20 cellular contexts compared by ENCODE assay signal in the genomic region with DNA sequence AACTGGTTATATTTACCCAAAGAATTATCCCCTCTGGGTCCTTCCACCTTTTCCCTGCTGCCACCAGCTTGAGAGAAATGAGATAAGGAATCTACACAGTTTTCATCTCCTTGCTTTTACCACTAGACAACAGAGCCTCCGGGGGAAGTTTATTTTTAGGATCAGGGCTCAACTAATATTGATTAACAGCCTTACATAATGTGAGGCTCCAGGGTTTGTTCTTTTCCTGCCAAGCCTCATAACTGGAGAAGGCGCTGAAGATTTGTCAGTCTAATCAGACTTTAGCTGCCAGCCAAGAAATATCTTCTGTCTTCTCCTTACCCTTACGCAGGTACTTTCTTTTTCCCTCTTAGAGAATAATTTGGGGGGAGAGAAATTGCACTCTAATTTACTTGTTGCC.
DNase-seq lines count a peak whose midpoint lies in the region; ATAC-seq and TF ChIP-seq lines count a peak whose summit lies in the region.
"Had no signal": no experiment of that assay in that cellular context is flagged by ENCODE, and none has a peak within 500 bp of the region (broad histone marks: within the 10 kb centered on the region; RNA-seq: fewer than 3 reads in every experiment).

No MANE protein-coding gene starts in this region.

- H3K79me2 ChIP-seq in hepatocyte (no peaks in the 10 kb centered on the region), PC-9 (ENCODE audit: low read depth) (no peaks in the 10 kb centered on the region)

- H3K4me3 ChIP-seq in Caco-2 (ENCODE audit: low read depth, low read length) (no peak overlapping the region), hepatocyte (no peak overlapping the region), skeletal muscle tissue (ENCODE audit: low read length in 3 of 3) (no peak overlapping the region), PC-9 (no peak overlapping the region)
- H3K4me3 ChIP-seq: BLaER1, GM12878 had no signal

- H3K27me3 ChIP-seq in Caco-2 (replicated peaks; ENCODE audit: control insufficient read depth, insufficient read depth, low read length) (no peaks in the 10 kb centered on the region), hepatocyte (no peaks in the 10 kb centered on the region), skeletal muscle tissue (ENCODE audit: control insufficient read depth in 3 of 3, insufficient read depth in 3 of 3, low read length in 3 of 3) (no peaks in the 10 kb centered on the region), PC-9 (ENCODE audit: insufficient read depth, low read depth) (peaks cover 18% of the 10 kb centered on the region; the same call in 1 of the 2 replicates)
- H3K27me3 ChIP-seq: BLaER1 had no signal

- peak overlapping the region; percentile 88 for H3K27ac Mint-ChIP-seq in Caco-2 (ENCODE audit: unreplicated experiment)
- H3K27ac Mint-ChIP-seq: B cell; CD4-positive, CD25-positive, alpha-beta regulatory T cell; CD8-positive, alpha-beta T cell had no signal

- POLR2A ChIA-PET in Caco-2 (lab: Charles Lee) (no interaction called here), PC-9 (lab: Charles Lee; ENCODE audit: unreplicated experiment) (no interaction called here)

- H3K4me1 ChIP-seq in Caco-2 (peaks cover 56% of the 10 kb centered on the region), hepatocyte (ENCODE audit: insufficient read depth) (peaks cover 21% of the 10 kb centered on the region), skeletal muscle tissue (ENCODE audit: control insufficient read depth in 3 of 3, insufficient read depth in 3 of 3, low read length in 3 of 3) (peaks cover 0 to 6% (median 0%) of the 10 kb centered on the region in 3 donors), PC-9 (replicated peaks; ENCODE audit: insufficient read depth) (no peaks in the 10 kb centered on the region)
- H3K4me1 ChIP-seq: BLaER1 had no signal

- H3K9me3 Mint-ChIP-seq in Caco-2 (ENCODE audit: unreplicated experiment) = peaks cover 8% of the 10 kb centered on the region
- H3K9me3 Mint-ChIP-seq: CD8-positive, alpha-beta T cell had no signal

- no peaks in the 10 kb centered on the region for H3K36me3 ChIP-seq in Caco-2 (ENCODE audit: control insufficient read depth, insufficient read depth, low read length)
- H3K36me3 ChIP-seq in hepatocyte (replicated peaks; ENCODE audit: insufficient read depth, low read depth) = no peaks in the 10 kb centered on the region
- no peaks in the 10 kb centered on the region for H3K36me3 ChIP-seq in skeletal muscle tissue (ENCODE audit: control insufficient read depth in 3 of 3, insufficient read depth in 3 of 3, low read length in 3 of 3)
- no peaks in the 10 kb centered on the region for H3K36me3 ChIP-seq in PC-9 (ENCODE audit: low read depth)
- H3K36me3 ChIP-seq: BLaER1 had no signal

- TF ChIP-seq CTCF in Caco-2 (IDR thresholded peaks at IDR 0.05; ENCODE audit: insufficient read depth in 1 of 2, low read depth in 1 of 2, low read length in 1 of 2, severe bottlenecking in 1 of 2, unreplicated experiment in 1 of 2) (no peak), hepatocyte (IDR thresholded peaks at IDR 0.05; ENCODE audit: poor library complexity) (no peak), PC-9 (conservative IDR thresholded peaks at IDR 0.05) (no peak)

- H3K27ac ChIP-seq in hepatocyte (peak overlapping the region; percentile 65), skeletal muscle tissue (ENCODE audit: low read depth, low read length) (peak overlapping the region; percentile 8), PC-9 (no peak overlapping the region)
- H3K27ac ChIP-seq: 22Rv1, BLaER1, C4-2B had no signal

- DNase-seq in Caco-2 (peak; percentile 24 to 42), NCI-H446 treated with DMSO at 0.1 percent for 48 hours (lab: John Stamatoyannopoulos, UW) (peak; percentile 57), hepatocyte (ENCODE audit: low spot score) (no peak), PC-9 (no peak)
- DNase-seq: CD4-positive, CD25-positive, alpha-beta regulatory T cell; CD8-positive, alpha-beta T cell; DMS 273 treated with DMSO at 0.1 percent for 48 hours; DMS79; EL; GDM1; GOT3; HCEC 1CT had no signal

- no peak for ATAC-seq in GM18498 (IDR thresholded peaks at IDR 0.05; ENCODE audit: unreplicated experiment)
- no peak for ATAC-seq in activated CD4-positive, CD25-positive, alpha-beta regulatory T cell treated with anti-CD3 and anti-CD28 coated beads, Interleukin-2, amount 50 U/mL, for 24 hours
- ATAC-seq: CD8-positive, alpha-beta T cell; GM12878 had no signal

- H3K27me3 Mint-ChIP-seq in Caco-2 (ENCODE audit: insufficient read depth, unreplicated experiment) = no peaks in the 10 kb centered on the region
- H3K27me3 Mint-ChIP-seq: B cell; CD4-positive, CD25-positive, alpha-beta regulatory T cell had no signal

- H3F3A ChIP-seq in PC-9 (ENCODE audit: insufficient read depth, low read depth) = no peaks in the 10 kb centered on the region

- H3K9me3 ChIP-seq in Caco-2 (no peaks in the 10 kb centered on the region), hepatocyte (ENCODE audit: low read depth) (no peaks in the 10 kb centered on the region), skeletal muscle tissue (ENCODE audit: control insufficient read depth in 3 of 3, low read length in 3 of 3) (no peaks in the 10 kb centered on the region), PC-9 (ENCODE audit: insufficient read depth, low read depth) (no peaks in the 10 kb centered on the region)
- H3K9me3 ChIP-seq: BLaER1 had no signal

- no peak overlapping the region for H3K9ac ChIP-seq in skeletal muscle tissue (ENCODE audit: low read depth in 1 of 3, low read length in 3 of 3)
- H3K9ac ChIP-seq: BLaER1 had no signal

- H2AFZ ChIP-seq in hepatocyte = no peak overlapping the region
- H2AFZ ChIP-seq in PC-9 = no peak overlapping the region

- 45% methylated on average over 3 of the region's 3 CpGs for WGBS in hepatocyte (ENCODE audit: low lambda C conversion rate, missing lambda C conversion rate)

- CTCF ChIA-PET in Caco-2 (lab: Charles Lee) (no interaction called here), PC-9 (lab: Charles Lee) (no interaction called here)

- no peaks in the 10 kb centered on the region for H4K20me1 ChIP-seq in hepatocyte (ENCODE audit: insufficient read depth, poor library complexity, severe bottlenecking)
- no peaks in the 10 kb centered on the region for H4K20me1 ChIP-seq in PC-9 (ENCODE audit: insufficient read depth)
- H4K20me1 ChIP-seq: BLaER1 had no signal

- peaks cover 48% of the 10 kb centered on the region for H3K4me1 Mint-ChIP-seq in Caco-2 (ENCODE audit: low read depth, unreplicated experiment)
- H3K4me1 Mint-ChIP-seq: B cell; CD4-positive, CD25-positive, alpha-beta regulatory T cell had no signal

- H3K9me2 ChIP-seq in hepatocyte (replicated peaks; ENCODE audit: insufficient read depth) = no peaks in the 10 kb centered on the region
- no peaks in the 10 kb centered on the region for H3K9me2 ChIP-seq in PC-9 (ENCODE audit: insufficient read depth)

- peaks cover 5% of the 10 kb centered on the region for H3K36me3 Mint-ChIP-seq in Caco-2 (ENCODE audit: insufficient read depth, unreplicated experiment)
- H3K36me3 Mint-ChIP-seq: CD4-positive, CD25-positive, alpha-beta regulatory T cell; CD8-positive, alpha-beta T cell had no signal

- intact Hi-C loops in Caco-2 (cut with micrococcal nuclease; ENCODE audit: unreplicated experiment) (loop anchor here (1.0 to 10.0 kb wide), 2 partner anchors 120 to 152 kb away; no protein-coding TSS in a partner anchor), PC-9 (cut with micrococcal nuclease; ENCODE audit: unreplicated experiment) (no loop called here)

- no TSS peak for BruUV-seq in Caco-2 (replicated peaks; lab: Mats Ljungman, UMichigan)
- BruUV-seq in PC-9 (replicated peaks; lab: Mats Ljungman, UMichigan) = no TSS peak

- peak overlapping the region; percentile 28 for H3K4me3 Mint-ChIP-seq in Caco-2 (ENCODE audit: unreplicated experiment)
- H3K4me3 Mint-ChIP-seq: B cell; CD4-positive, CD25-positive, alpha-beta regulatory T cell; CD8-positive, alpha-beta T cell had no signal

- H3K4me2 ChIP-seq in hepatocyte (peak overlapping the region; percentile 31), PC-9 (no peak overlapping the region)
- H3K4me2 ChIP-seq: BLaER1 had no signal

Comparison
In these comparisons a context has a peak if more than half of its experiments do, and no peak if none do; other contexts are left out.
1. DNase-seq: peak in Caco-2 (2 of 2) and NCI-H446 treated with DMSO at 0.1 percent for 48 hours (single experiment); none in hepatocyte (single experiment) and PC-9 (0 of 2).